Comparison of ENCODE assay signal across 1 cellular context in the genomic region with DNA sequence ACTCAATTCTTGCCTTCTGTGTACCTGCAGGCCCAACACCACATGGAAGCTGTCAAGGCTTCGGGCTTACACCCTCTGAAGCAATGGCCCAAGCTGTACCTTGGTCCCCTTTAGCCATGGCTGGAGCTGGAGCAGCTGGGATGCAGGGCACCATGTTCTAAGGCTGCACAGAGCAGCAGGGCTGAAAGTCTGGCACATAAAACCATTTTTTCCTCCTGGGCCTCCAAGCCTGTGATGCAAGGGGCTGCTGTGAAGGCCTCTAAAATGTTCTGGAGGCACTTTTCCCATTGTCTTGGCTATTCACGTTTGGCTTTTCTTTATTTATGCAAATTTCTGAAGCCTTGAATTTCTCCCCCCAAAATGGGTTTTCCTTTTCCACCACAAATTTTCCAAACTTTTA.
TF ChIP-seq lines count a peak whose summit lies in the region.

No MANE protein-coding gene starts in this region.

TF ChIP-seq in HEK293, 187 proteins besides CTCF, POLR2A, EP300 and RAD21 (continued from another document):
- no peak for TF ChIP-seq ZEB2 (tag by site-specific recombination; IDR thresholded peaks at IDR 0.05)
- no peak for TF ChIP-seq KLF8 (tag by site-specific recombination; IDR thresholded peaks at IDR 0.05)
- TF ChIP-seq ZNF514 (tag by site-specific recombination; IDR thresholded peaks at IDR 0.05), result no peak
- TF ChIP-seq, protein P1, sequence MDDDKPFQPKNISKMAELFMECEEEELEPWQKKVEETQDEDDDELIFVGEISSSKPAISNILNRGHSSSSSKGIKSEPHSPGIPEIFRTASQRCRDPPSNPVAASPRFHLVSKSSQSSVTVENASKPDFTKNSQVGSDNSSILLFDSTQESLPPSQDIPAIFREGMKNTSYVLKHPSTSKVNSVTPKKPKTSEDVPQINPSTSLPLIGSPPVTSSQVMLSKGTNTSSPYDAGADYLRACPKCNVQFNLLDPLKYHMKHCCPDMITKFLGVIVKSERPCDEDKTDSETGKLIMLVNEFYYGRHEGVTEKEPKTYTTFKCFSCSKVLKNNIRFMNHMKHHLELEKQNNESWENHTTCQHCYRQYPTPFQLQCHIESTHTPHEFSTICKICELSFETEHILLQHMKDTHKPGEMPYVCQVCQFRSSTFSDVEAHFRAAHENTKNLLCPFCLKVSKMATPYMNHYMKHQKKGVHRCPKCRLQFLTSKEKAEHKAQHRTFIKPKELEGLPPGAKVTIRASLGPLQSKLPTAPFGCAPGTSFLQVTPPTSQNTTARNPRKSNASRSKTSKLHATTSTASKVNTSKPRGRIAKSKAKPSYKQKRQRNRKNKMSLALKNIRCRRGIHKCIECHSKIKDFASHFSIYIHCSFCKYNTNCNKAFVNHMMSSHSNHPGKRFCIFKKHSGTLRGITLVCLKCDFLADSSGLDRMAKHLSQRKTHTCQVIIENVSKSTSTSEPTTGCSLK (tag by site-specific recombination; IDR thresholded peaks at IDR 0.05), result no peak
- no peak for TF ChIP-seq ZNF529 (tag by site-specific recombination; IDR thresholded peaks at IDR 0.05; ENCODE audit: insufficient replicate concordance)
- peak; percentile 86 for TF ChIP-seq ZNF585B (tag by site-specific recombination; IDR thresholded peaks at IDR 0.05)
- TF ChIP-seq, protein P2, sequence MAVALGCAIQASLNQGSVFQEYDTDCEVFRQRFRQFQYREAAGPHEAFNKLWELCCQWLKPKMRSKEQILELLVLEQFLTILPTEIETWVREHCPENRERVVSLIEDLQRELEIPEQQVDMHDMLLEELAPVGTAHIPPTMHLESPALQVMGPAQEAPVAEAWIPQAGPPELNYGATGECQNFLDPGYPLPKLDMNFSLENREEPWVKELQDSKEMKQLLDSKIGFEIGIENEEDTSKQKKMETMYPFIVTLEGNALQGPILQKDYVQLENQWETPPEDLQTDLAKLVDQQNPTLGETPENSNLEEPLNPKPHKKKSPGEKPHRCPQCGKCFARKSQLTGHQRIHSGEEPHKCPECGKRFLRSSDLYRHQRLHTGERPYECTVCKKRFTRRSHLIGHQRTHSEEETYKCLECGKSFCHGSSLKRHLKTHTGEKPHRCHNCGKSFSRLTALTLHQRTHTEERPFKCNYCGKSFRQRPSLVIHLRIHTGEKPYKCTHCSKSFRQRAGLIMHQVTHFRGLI (tag by site-specific recombination; IDR thresholded peaks at IDR 0.05), result no peak
- no peak for TF ChIP-seq SCRT2 (tag by site-specific recombination; IDR thresholded peaks at IDR 0.05)
- TF ChIP-seq ZNF423 (tag by site-specific recombination; IDR thresholded peaks at IDR 0.05), result no peak
- no peak for TF ChIP-seq ZNF791 (tag by site-specific recombination; IDR thresholded peaks at IDR 0.05)
- TF ChIP-seq ZNF157 (tag by site-specific recombination; IDR thresholded peaks at IDR 0.05), result no peak
- TF ChIP-seq ZNF335 (tag by site-specific recombination; conservative IDR thresholded peaks at IDR 0.05), result no peak
- TF ChIP-seq SETDB1 (IDR thresholded peaks at IDR 0.05; ENCODE audit: insufficient read length, low read length), result peak; percentile 91
- TF ChIP-seq, protein P3, sequence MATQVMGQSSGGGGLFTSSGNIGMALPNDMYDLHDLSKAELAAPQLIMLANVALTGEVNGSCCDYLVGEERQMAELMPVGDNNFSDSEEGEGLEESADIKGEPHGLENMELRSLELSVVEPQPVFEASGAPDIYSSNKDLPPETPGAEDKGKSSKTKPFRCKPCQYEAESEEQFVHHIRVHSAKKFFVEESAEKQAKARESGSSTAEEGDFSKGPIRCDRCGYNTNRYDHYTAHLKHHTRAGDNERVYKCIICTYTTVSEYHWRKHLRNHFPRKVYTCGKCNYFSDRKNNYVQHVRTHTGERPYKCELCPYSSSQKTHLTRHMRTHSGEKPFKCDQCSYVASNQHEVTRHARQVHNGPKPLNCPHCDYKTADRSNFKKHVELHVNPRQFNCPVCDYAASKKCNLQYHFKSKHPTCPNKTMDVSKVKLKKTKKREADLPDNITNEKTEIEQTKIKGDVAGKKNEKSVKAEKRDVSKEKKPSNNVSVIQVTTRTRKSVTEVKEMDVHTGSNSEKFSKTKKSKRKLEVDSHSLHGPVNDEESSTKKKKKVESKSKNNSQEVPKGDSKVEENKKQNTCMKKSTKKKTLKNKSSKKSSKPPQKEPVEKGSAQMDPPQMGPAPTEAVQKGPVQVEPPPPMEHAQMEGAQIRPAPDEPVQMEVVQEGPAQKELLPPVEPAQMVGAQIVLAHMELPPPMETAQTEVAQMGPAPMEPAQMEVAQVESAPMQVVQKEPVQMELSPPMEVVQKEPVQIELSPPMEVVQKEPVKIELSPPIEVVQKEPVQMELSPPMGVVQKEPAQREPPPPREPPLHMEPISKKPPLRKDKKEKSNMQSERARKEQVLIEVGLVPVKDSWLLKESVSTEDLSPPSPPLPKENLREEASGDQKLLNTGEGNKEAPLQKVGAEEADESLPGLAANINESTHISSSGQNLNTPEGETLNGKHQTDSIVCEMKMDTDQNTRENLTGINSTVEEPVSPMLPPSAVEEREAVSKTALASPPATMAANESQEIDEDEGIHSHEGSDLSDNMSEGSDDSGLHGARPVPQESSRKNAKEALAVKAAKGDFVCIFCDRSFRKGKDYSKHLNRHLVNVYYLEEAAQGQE (tag by site-specific recombination; IDR thresholded peaks at IDR 0.05), result no peak
- no peak for TF ChIP-seq ZNF610 (tag by site-specific recombination; IDR thresholded peaks at IDR 0.05; ENCODE audit: borderline replicate concordance)
- TF ChIP-seq, protein P4, sequence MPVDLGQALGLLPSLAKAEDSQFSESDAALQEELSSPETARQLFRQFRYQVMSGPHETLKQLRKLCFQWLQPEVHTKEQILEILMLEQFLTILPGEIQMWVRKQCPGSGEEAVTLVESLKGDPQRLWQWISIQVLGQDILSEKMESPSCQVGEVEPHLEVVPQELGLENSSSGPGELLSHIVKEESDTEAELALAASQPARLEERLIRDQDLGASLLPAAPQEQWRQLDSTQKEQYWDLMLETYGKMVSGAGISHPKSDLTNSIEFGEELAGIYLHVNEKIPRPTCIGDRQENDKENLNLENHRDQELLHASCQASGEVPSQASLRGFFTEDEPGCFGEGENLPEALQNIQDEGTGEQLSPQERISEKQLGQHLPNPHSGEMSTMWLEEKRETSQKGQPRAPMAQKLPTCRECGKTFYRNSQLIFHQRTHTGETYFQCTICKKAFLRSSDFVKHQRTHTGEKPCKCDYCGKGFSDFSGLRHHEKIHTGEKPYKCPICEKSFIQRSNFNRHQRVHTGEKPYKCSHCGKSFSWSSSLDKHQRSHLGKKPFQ (tag by site-specific recombination; IDR thresholded peaks at IDR 0.05), result no peak
- TF ChIP-seq, protein P5, sequence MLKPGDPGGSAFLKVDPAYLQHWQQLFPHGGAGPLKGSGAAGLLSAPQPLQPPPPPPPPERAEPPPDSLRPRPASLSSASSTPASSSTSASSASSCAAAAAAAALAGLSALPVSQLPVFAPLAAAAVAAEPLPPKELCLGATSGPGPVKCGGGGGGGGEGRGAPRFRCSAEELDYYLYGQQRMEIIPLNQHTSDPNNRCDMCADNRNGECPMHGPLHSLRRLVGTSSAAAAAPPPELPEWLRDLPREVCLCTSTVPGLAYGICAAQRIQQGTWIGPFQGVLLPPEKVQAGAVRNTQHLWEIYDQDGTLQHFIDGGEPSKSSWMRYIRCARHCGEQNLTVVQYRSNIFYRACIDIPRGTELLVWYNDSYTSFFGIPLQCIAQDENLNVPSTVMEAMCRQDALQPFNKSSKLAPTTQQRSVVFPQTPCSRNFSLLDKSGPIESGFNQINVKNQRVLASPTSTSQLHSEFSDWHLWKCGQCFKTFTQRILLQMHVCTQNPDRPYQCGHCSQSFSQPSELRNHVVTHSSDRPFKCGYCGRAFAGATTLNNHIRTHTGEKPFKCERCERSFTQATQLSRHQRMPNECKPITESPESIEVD (tag by site-specific recombination; IDR thresholded peaks at IDR 0.05), result no peak
- no peak for TF ChIP-seq MEIS1 (CRISPR knock-in tag; IDR thresholded peaks at IDR 0.05; ENCODE audit: borderline replicate concordance)
